In the genomic region with DNA sequence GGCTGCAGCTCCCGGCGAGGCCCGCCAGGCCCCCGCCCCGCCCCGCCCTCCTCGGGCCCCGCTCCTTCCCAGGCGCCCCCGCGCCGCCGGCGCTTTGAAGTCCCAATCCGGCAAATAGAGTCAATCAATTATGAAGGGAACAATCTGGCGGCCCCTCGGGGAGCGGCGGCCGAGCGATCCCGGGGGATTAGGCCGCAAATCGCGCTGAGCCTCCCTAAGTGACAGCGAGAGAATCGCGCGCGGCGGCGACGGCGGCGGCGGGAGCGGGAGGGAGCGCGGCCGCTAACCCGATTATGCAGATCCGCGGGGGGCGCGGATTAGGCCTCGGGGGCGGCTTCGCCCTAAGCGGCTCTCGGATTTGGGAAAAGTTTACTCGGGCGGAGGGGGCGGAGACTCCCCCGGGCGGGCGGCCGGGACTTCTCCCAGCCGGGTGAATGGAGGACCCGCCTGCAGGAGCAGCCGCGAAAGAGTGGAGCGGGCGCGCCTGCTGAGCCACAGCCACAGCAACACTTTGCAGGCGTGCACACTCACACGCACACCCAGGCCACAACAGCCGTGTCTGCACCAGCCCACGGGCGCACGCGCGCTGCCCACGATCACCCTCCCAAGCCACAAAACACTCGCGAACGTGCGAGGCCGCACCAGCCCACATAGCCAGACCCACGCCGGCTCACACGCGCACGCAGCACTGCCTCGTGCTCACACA, we compare ENCODE assay signal across 8 cellular contexts. TPM values are rescaled to one million over a fixed set of nuclear protein-coding genes. Genes with fewer than 3 reads are reported as not detected.
DNase-seq lines count a peak whose midpoint lies in the region; ATAC-seq and TF ChIP-seq lines count a peak whose summit lies in the region.

No MANE protein-coding gene starts in this region.

- DNase-seq in stimulated activated CD4-positive, alpha-beta T cell treated with anti-CD3 and anti-CD28 coated beads, Interleukin-15, amount 100 ng/mL, for 24 hours = peak; percentile 39
- DNase-seq in stimulated activated CD4-positive, alpha-beta T cell treated with anti-CD3 and anti-CD28 coated beads, Interleukin-4, amount 100 ng/mL, for 4 hours = no peak
- DNase-seq in fibroblast of the aortic adventitia (ENCODE audit: low read depth) = peak; percentile 7
- no peak for DNase-seq in omental fat pad (ENCODE audit: low spot score)
- no peak for DNase-seq in NCI-H1048 (lab: John Stamatoyannopoulos, UW)
- DNase-seq in NCI-H1092 (lab: John Stamatoyannopoulos, UW) = no peak

- ATAC-seq in omental fat pad (ENCODE audit: low FRiP score) = peak; percentile 22
- no peak for ATAC-seq in HG02938 (IDR thresholded peaks at IDR 0.05; ENCODE audit: unreplicated experiment)

- H3K4me3 ChIP-seq in WI38 (ENCODE audit: low read depth, low read length) = peak overlapping the region; percentile 51
- peak overlapping the region; percentile 59 for H3K4me3 ChIP-seq in fibroblast of the aortic adventitia (ENCODE audit: low read depth, low read length)

- TF ChIP-seq CTCF in WI38 (IDR thresholded peaks at IDR 0.05; ENCODE audit: low read depth, low read length) = no peak
- no peak for TF ChIP-seq CTCF in fibroblast of the aortic adventitia (IDR thresholded peaks at IDR 0.05; ENCODE audit: insufficient read depth, low read length)
- no peak for TF ChIP-seq CTCF in omental fat pad (IDR thresholded peaks at IDR 0.05)

RNA-seq across cellular contexts. Expression of a gene that starts 23.0 kb away (rescaled TPM):
- total RNA-seq in fibroblast of the aortic adventitia (ENCODE audit: low replicate concordance) (not detected in 2 replicates), omental fat pad (not detected)

Comparison
In these comparisons a context has a peak if more than half of its experiments do, and no peak if none do; other contexts are left out.
1. DNase-seq: peak in stimulated activated CD4-positive, alpha-beta T cell treated with anti-CD3 and anti-CD28 coated beads, Interleukin-15, amount 100 ng/mL, for 24 hours (single experiment) and fibroblast of the aortic adventitia (single experiment); none in stimulated activated CD4-positive, alpha-beta T cell treated with anti-CD3 and anti-CD28 coated beads, Interleukin-4, amount 100 ng/mL, for 4 hours (0 of 2), omental fat pad (single experiment), NCI-H1048 (single experiment) and NCI-H1092 (single experiment).